In genomic region chr2:56474412-56475158, GRCh38 we compare ENCODE assay signal across 12 cellular contexts.
DNase-seq lines count a peak whose midpoint lies in the region; ATAC-seq, FAIRE-seq and TF ChIP-seq lines count a peak whose summit lies in the region.
"Had no signal": no experiment of that assay in that cellular context is flagged by ENCODE, and none has a peak within 500 bp of the region (broad histone marks: within the 10 kb centered on the region; RNA-seq: fewer than 3 reads in every experiment).

No MANE protein-coding gene starts in this region.

- no peak overlapping the region for H3K4me3 Mint-ChIP-seq in chondrocyte (ENCODE audit: unreplicated experiment)
- no peak overlapping the region for H3K4me3 Mint-ChIP-seq in CD8-positive, alpha-beta T cell
- H3K4me3 Mint-ChIP-seq: activated T-cell treated with anti-CD3 and anti-CD28 coated beads, Interleukin-2, amount 50 U/mL, for 4 hours; naive B cell had no signal

- no peaks in the 10 kb centered on the region for H3K9me3 ChIP-seq in small intestine (ENCODE audit: control insufficient read depth, low read depth)
- no peaks in the 10 kb centered on the region for H3K9me3 ChIP-seq in CD8-positive, alpha-beta T cell (ENCODE audit: low read length)

- ATAC-seq in CD8-positive, alpha-beta T cell, result no peak
- ATAC-seq: activated T-cell treated with anti-CD3 and anti-CD28 coated beads, Interleukin-2, amount 50 U/mL, for 4 hours; GM12878 had no signal

- intact Hi-C loops in CD8-positive, alpha-beta T cell (cut with DNase I, micrococcal nuclease), result no loop called here

- CTCF ChIA-PET in CD8-positive, alpha-beta T cell (lab: Charles Lee), result no interaction called here

- no peaks in the 10 kb centered on the region for H3K36me3 Mint-ChIP-seq in chondrocyte (ENCODE audit: low read depth)
- no peaks in the 10 kb centered on the region for H3K36me3 Mint-ChIP-seq in CD8-positive, alpha-beta T cell
- H3K36me3 Mint-ChIP-seq: naive B cell had no signal

- POLR2A ChIA-PET in CD8-positive, alpha-beta T cell (lab: Charles Lee), result no interaction called here

- peaks cover 5% of the 10 kb centered on the region for H3K27me3 Mint-ChIP-seq in chondrocyte (ENCODE audit: low read depth)
- H3K27me3 Mint-ChIP-seq in CD8-positive, alpha-beta T cell (ENCODE audit: low read depth), result no peaks in the 10 kb centered on the region
- H3K27me3 Mint-ChIP-seq: naive B cell had no signal

- H3K36me3 ChIP-seq in small intestine (ENCODE audit: control insufficient read depth in 2 of 2, insufficient read depth in 2 of 2, low read length in 2 of 2), result no peaks in the 10 kb centered on the region
- H3K36me3 ChIP-seq in CD8-positive, alpha-beta T cell (ENCODE audit: insufficient read depth, low read length), result no peaks in the 10 kb centered on the region

- WGBS in small intestine, 3 donors, result 8 to 33% (median 14%) methylated on average over 4 of the region's 4 CpGs

- no peaks in the 10 kb centered on the region for H3K9me3 Mint-ChIP-seq in chondrocyte (ENCODE audit: low read depth)
- H3K9me3 Mint-ChIP-seq in CD8-positive, alpha-beta T cell, result peaks cover 7% of the 10 kb centered on the region
- H3K9me3 Mint-ChIP-seq: activated T-cell treated with anti-CD3 and anti-CD28 coated beads, Interleukin-2, amount 50 U/mL, for 4 hours; naive B cell had no signal

- no peaks in the 10 kb centered on the region for H3K27me3 ChIP-seq in small intestine (ENCODE audit: control insufficient read depth in 2 of 2, insufficient read depth in 2 of 2, low read length in 2 of 2)
- no peaks in the 10 kb centered on the region for H3K27me3 ChIP-seq in CD8-positive, alpha-beta T cell (ENCODE audit: insufficient read depth, low read length)

- TF ChIP-seq CTCF in fibroblast of pulmonary artery (IDR thresholded peaks at IDR 0.05; ENCODE audit: low read length, missing control alignments) (no peak), chondrocyte (IDR thresholded peaks at IDR 0.05) (no peak)
- no peak for TF ChIP-seq CTCF in CD8-positive, alpha-beta T cell (IDR thresholded peaks at IDR 0.05)

- H3K4me1 Mint-ChIP-seq in chondrocyte (ENCODE audit: low read depth), result peaks cover 3% of the 10 kb centered on the region
- no peaks in the 10 kb centered on the region for H3K4me1 Mint-ChIP-seq in CD8-positive, alpha-beta T cell (ENCODE audit: low read depth)
- H3K4me1 Mint-ChIP-seq: naive B cell had no signal

- no peak for FAIRE-seq in small intestine (lab: Jason Lieb, UNC)
- FAIRE-seq: GM12878, H54 had no signal

- no peak overlapping the region for H3K27ac Mint-ChIP-seq in chondrocyte (ENCODE audit: unreplicated experiment)
- no peak overlapping the region for H3K27ac Mint-ChIP-seq in CD8-positive, alpha-beta T cell
- H3K27ac Mint-ChIP-seq: naive B cell had no signal

- H3K4me3 ChIP-seq in fibroblast of pulmonary artery (replicated peaks; ENCODE audit: low read depth, low read length) (no peak overlapping the region), small intestine (ENCODE audit: low read depth in 1 of 2, low read length in 2 of 2) (no peak overlapping the region)
- no peak overlapping the region for H3K4me3 ChIP-seq in CD8-positive, alpha-beta T cell (ENCODE audit: low read depth, low read length)
- H3K4me3 ChIP-seq: GM12878 had no signal

- no peak overlapping the region for H3K27ac ChIP-seq in small intestine (ENCODE audit: low read depth in 1 of 2, low read length in 1 of 2)
- no peak overlapping the region for H3K27ac ChIP-seq in CD8-positive, alpha-beta T cell (ENCODE audit: low read depth, low read length)

- no peaks in the 10 kb centered on the region for H3K4me1 ChIP-seq in small intestine (ENCODE audit: control insufficient read depth in 2 of 2, insufficient read depth in 1 of 2, low read depth in 1 of 2, low read length in 1 of 2)
- H3K4me1 ChIP-seq in CD8-positive, alpha-beta T cell (ENCODE audit: insufficient read depth, low read length), result no peaks in the 10 kb centered on the region

- DNase-seq in NCI-H2196 treated with DMSO at 0.1 percent for 48 hours (lab: John Stamatoyannopoulos, UW; ENCODE audit: unreplicated experiment) (peak; percentile 3), NCI-H2196 (lab: John Stamatoyannopoulos, UW; ENCODE audit: unreplicated experiment) (no peak), NCI-H226 (peak; percentile 72), fibroblast of pulmonary artery (ENCODE audit: low read depth) (peak; percentile 54), small intestine (peak; percentile 11), chondrocyte (ENCODE audit: low spot score) (no peak)
- no peak for DNase-seq in CD8-positive, alpha-beta T cell
- no peak for DNase-seq in effector CD4-positive, alpha-beta T cell
- DNase-seq: activated T-cell treated with anti-CD3 and anti-CD28 coated beads, Interleukin-2, amount 50 U/mL, for 4 hours; naive B cell had no signal

Comparison
In these comparisons a context has a peak if more than half of its experiments do, and no peak if none do; other contexts are left out.
1. DNase-seq: peak in NCI-H2196 treated with DMSO at 0.1 percent for 48 hours (single experiment), NCI-H226 (single experiment), fibroblast of pulmonary artery (single experiment) and small intestine (single experiment); none in NCI-H2196 (single experiment), chondrocyte (single experiment), CD8-positive, alpha-beta T cell (0 of 7) and effector CD4-positive, alpha-beta T cell (single experiment).